1 cellular context compared by ENCODE assay signal in genomic region chr10:96089116-96089515, GRCh38.
TF ChIP-seq lines count a peak whose summit lies in the region.

No MANE protein-coding gene starts in this region.

TF ChIP-seq in GM12878, 131 proteins besides CTCF, POLR2A, EP300 and RAD21 (continued from another document):
- TF ChIP-seq CEBPZ (IDR thresholded peaks at IDR 0.05; ENCODE audit: low read depth, low read length) (no peak), BRCA1 (IDR thresholded peaks at IDR 0.05; ENCODE audit: low read depth, low read length) (no peak), NR2C1 (IDR thresholded peaks at IDR 0.05) (no peak), IRF4 (IDR thresholded peaks at IDR 0.05; ENCODE audit: low read depth, low read length) (no peak), ATF3 (IDR thresholded peaks at IDR 0.05; ENCODE audit: borderline replicate concordance, extremely low read depth, low read depth, low read length) (no peak), BCL3 (IDR thresholded peaks at IDR 0.05; ENCODE audit: borderline replicate concordance, insufficient read depth, low read depth, low read length, poor library complexity, severe bottlenecking) (no peak)
